In genomic region chr3:29694783-29695182, GRCh38 we compare ENCODE assay signal across 11 cellular contexts.
DNase-seq lines count a peak whose midpoint lies in the region; ATAC-seq and TF ChIP-seq lines count a peak whose summit lies in the region.
"Had no signal": no experiment of that assay in that cellular context is flagged by ENCODE, and none has a peak within 500 bp of the region (broad histone marks: within the 10 kb centered on the region; RNA-seq: fewer than 3 reads in every experiment).

No MANE protein-coding gene starts in this region.

- no peak for TF ChIP-seq CTCF in IMR-90 (conservative IDR thresholded peaks at IDR 0.05; ENCODE audit: low read depth, low read length)
- no peak for TF ChIP-seq CTCF in liver (IDR thresholded peaks at IDR 0.05; ENCODE audit: low read depth, low read length, missing input control)
- TF ChIP-seq CTCF in upper lobe of right lung (IDR thresholded peaks at IDR 0.05): no peak

- no peak overlapping the region for H3K14ac ChIP-seq in IMR-90 (replicated peaks; ENCODE audit: low read depth, low read length)

- H3K36me3 Mint-ChIP-seq in CD8-positive, alpha-beta memory T cell: no peaks in the 10 kb centered on the region
- no peaks in the 10 kb centered on the region for H3K36me3 Mint-ChIP-seq in immature natural killer cell
- H3K36me3 Mint-ChIP-seq: IgD-negative memory B cell had no signal

- H3K4me3 Mint-ChIP-seq in CD8-positive, alpha-beta memory T cell: no peak overlapping the region
- H3K4me3 Mint-ChIP-seq in immature natural killer cell: no peak overlapping the region
- H3K4me3 Mint-ChIP-seq: IgD-negative memory B cell, T-helper 17 cell had no signal

- H4K8ac ChIP-seq in IMR-90 (ENCODE audit: low read depth in 2 of 2, low read length in 2 of 2): no peak overlapping the region

- TF ChIP-seq RAD21 in IMR-90 (IDR thresholded peaks at IDR 0.05; ENCODE audit: low read length): no peak
- TF ChIP-seq RAD21 in liver (IDR thresholded peaks at IDR 0.05): no peak

- peak; percentile 82 for ATAC-seq in IMR-90 (ENCODE audit: low read depth)
- ATAC-seq in upper lobe of right lung: peak; percentile 91
- ATAC-seq: T-helper 17 cell had no signal

- H3K4me2 ChIP-seq in IMR-90 (ENCODE audit: low read depth, low read length): no peak overlapping the region

- no peak overlapping the region for H4K5ac ChIP-seq in IMR-90 (ENCODE audit: low read depth, low read length)

- H3K27me3 ChIP-seq in IMR-90 (ENCODE audit: control insufficient read depth, insufficient read depth, low read length): no peaks in the 10 kb centered on the region
- no peaks in the 10 kb centered on the region for H3K27me3 ChIP-seq in liver (ENCODE audit: control insufficient read depth in 4 of 4, insufficient read depth in 4 of 4, low read length in 3 of 4)
- no peaks in the 10 kb centered on the region for H3K27me3 ChIP-seq in upper lobe of right lung
- no peaks in the 10 kb centered on the region for H3K27me3 ChIP-seq in CD8-positive, alpha-beta memory T cell (ENCODE audit: insufficient read depth, low read length, poor library complexity, severe bottlenecking)

- POLR2A ChIA-PET in IMR-90 (lab: Charles Lee; ENCODE audit: unreplicated experiment): no interaction called here
- POLR2A ChIA-PET in CD8-positive, alpha-beta memory T cell (lab: Charles Lee): no interaction called here

- in situ Hi-C loops in IMR-90 (cut with MboI; ENCODE audit: low sequenced_read_pairs): no loop called here

- no peak overlapping the region for H2AFZ ChIP-seq in IMR-90 (replicated peaks; ENCODE audit: low read length, poor library complexity)

- peak overlapping the region; percentile 97 for H2BK5ac ChIP-seq in IMR-90 (ENCODE audit: low read depth, low read length, poor library complexity, severe bottlenecking)

- no peaks in the 10 kb centered on the region for H4K20me1 ChIP-seq in IMR-90 (ENCODE audit: insufficient read depth, low read length)

- no peak overlapping the region for H4K91ac ChIP-seq in IMR-90 (ENCODE audit: insufficient read depth, low read depth, low read length)

- DNase-seq in IMR-90 (peak; percentile 92), dedifferentiated amniotic fluid mesenchymal stem cell (ENCODE audit: extremely low spot score) (peak; percentile 93), upper lobe of right lung (no peak), germinal center (ENCODE audit: low spot score) (no peak), immature natural killer cell (no peak)
- DNase-seq in CD8-positive, alpha-beta memory T cell: no peak
- DNase-seq: amygdala, posterior cingulate gyrus, T-helper 17 cell had no signal

- intact Hi-C loops in IMR-90 (cut with micrococcal nuclease) (loop anchor here (1.0 to 10.0 kb wide), 4 partner anchors 64 to 780 kb away; partner anchors contain the start of gene RBMS3), upper lobe of right lung (cut with DNase I) (no loop called here)

- peaks cover 0 to 2% of the 10 kb centered on the region in 2 donors for H3K27me3 Mint-ChIP-seq in CD8-positive, alpha-beta memory T cell
- H3K27me3 Mint-ChIP-seq in immature natural killer cell (ENCODE audit: low read depth in 3 of 3): peaks cover 0 to 7% (median 2%) of the 10 kb centered on the region in 3 donors
- H3K27me3 Mint-ChIP-seq: IgD-negative memory B cell, T-helper 17 cell had no signal

- no CpG with 5 or more reads among the region's 1 CpG for WGBS in IMR-90 (ENCODE audit: extremely low coverage in 2 of 2, insufficient read length in 1 of 2), 2 experiments
- 91% methylated on average over 1 of the region's 1 CpG for WGBS in liver

- peaks cover 9 to 26% of the 10 kb centered on the region in 2 experiments for H3K79me1 ChIP-seq in IMR-90 (ENCODE audit: low read depth in 1 of 2, low read length in 2 of 2)

- peaks cover 12% of the 10 kb centered on the region for H3K4me1 ChIP-seq in IMR-90 (ENCODE audit: control insufficient read depth, insufficient read depth, low read length)
- H3K4me1 ChIP-seq in liver (ENCODE audit: control insufficient read depth in 4 of 4, insufficient read depth in 4 of 4, low read length in 3 of 4): peaks cover 1 to 30% (median 15%) of the 10 kb centered on the region in 4 donors
- H3K4me1 ChIP-seq in upper lobe of right lung: peaks cover 25% of the 10 kb centered on the region
- H3K4me1 ChIP-seq in CD8-positive, alpha-beta memory T cell (ENCODE audit: insufficient read depth, low read length): no peaks in the 10 kb centered on the region

- H3K36me3 ChIP-seq in IMR-90 (ENCODE audit: control insufficient read depth, insufficient read depth, low read length) (no peaks in the 10 kb centered on the region), liver (ENCODE audit: control insufficient read depth in 4 of 4, insufficient read depth in 3 of 4, low read depth in 1 of 4, low read length in 3 of 4) (no peaks in the 10 kb centered on the region), upper lobe of right lung (no peaks in the 10 kb centered on the region)
- H3K36me3 ChIP-seq in CD8-positive, alpha-beta memory T cell (ENCODE audit: insufficient read depth, low read length): no peaks in the 10 kb centered on the region

- no peaks in the 10 kb centered on the region for H3K4me1 Mint-ChIP-seq in CD8-positive, alpha-beta memory T cell
- no peaks in the 10 kb centered on the region for H3K4me1 Mint-ChIP-seq in immature natural killer cell
- H3K4me1 Mint-ChIP-seq: IgD-negative memory B cell, T-helper 17 cell had no signal

- H3K4me3 ChIP-seq in IMR-90 (ENCODE audit: insufficient read depth, low read depth, low read length): no peak overlapping the region
- H3K4me3 ChIP-seq in liver (ENCODE audit: low read depth in 1 of 3, low read length in 3 of 3): peak overlapping the region in 1 of 3 donors; percentile 35
- no peak overlapping the region for H3K4me3 ChIP-seq in upper lobe of right lung
- no peak overlapping the region for H3K4me3 ChIP-seq in CD8-positive, alpha-beta memory T cell (ENCODE audit: low read length)

- no peak overlapping the region; the same call in 1 of the 2 replicates for H3K9ac ChIP-seq in IMR-90 (ENCODE audit: low read depth, low read length)
- H3K9ac ChIP-seq in liver (ENCODE audit: low read depth in 1 of 2, low read length in 2 of 2): peak overlapping the region in 1 of 2 donors; percentile 7

- H3K27ac Mint-ChIP-seq in CD8-positive, alpha-beta memory T cell: no peak overlapping the region
- no peak overlapping the region for H3K27ac Mint-ChIP-seq in immature natural killer cell
- H3K27ac Mint-ChIP-seq: IgD-negative memory B cell, T-helper 17 cell had no signal

- CTCF ChIA-PET in IMR-90 (lab: Yijun Ruan, JAX): interaction anchor here (1.0 kb wide), 1 partner anchor 109 kb away, joined by 3 read pairs; no protein-coding TSS in a partner anchor
- CTCF ChIA-PET in CD8-positive, alpha-beta memory T cell (lab: Charles Lee): no interaction called here

- dilution Hi-C loops in IMR-90 (cut with HindIII; ENCODE audit: low sequenced_read_pairs, unreplicated experiment): no loop called here

- 0 out of 2 replicates have a peak overlapping the region, but pooled peaks have one; percentile 13 for H3K56ac ChIP-seq in IMR-90 (ENCODE audit: extremely low read depth, insufficient read depth, low read length)

- TF ChIP-seq POLR2A in IMR-90 (IDR thresholded peaks at IDR 0.05; ENCODE audit: low read depth, low read length): no peak

- H2BK20ac ChIP-seq in IMR-90 (ENCODE audit: low read depth, low read length): no peak overlapping the region

- H2AK9ac ChIP-seq in IMR-90 (replicated peaks; ENCODE audit: low read depth, low read length, poor library complexity): no peak overlapping the region

- H3K9me3 ChIP-seq in IMR-90 (ENCODE audit: control insufficient read depth, insufficient read depth, low read length) (no peaks in the 10 kb centered on the region), liver (ENCODE audit: control insufficient read depth in 4 of 4, low read length in 3 of 4) (no peaks in the 10 kb centered on the region), upper lobe of right lung (no peaks in the 10 kb centered on the region)
- H3K9me3 ChIP-seq in CD8-positive, alpha-beta memory T cell (ENCODE audit: low read length): no peaks in the 10 kb centered on the region

- H3K27ac ChIP-seq in IMR-90 (ENCODE audit: insufficient read depth, low read length) (peak overlapping the region; percentile 100; the same call in 1 of the 2 replicates), liver (ENCODE audit: low read depth in 1 of 2, low read length in 2 of 2) (peak overlapping the region in 1 of 2 donors; percentile 83), upper lobe of right lung (peak overlapping the region; percentile 73)
- no peak overlapping the region for H3K27ac ChIP-seq in CD8-positive, alpha-beta memory T cell (ENCODE audit: low read depth, low read length)

- no peak overlapping the region for H3K18ac ChIP-seq in IMR-90 (ENCODE audit: low read depth, low read length)

- H2BK15ac ChIP-seq in IMR-90 (ENCODE audit: low read depth, low read length): no peak overlapping the region

- peaks cover 0 to 3% (median under 1%) of the 10 kb centered on the region in 5 donors for H3K9me3 Mint-ChIP-seq in CD8-positive, alpha-beta memory T cell
- peaks cover 0 to 24% (median 3%) of the 10 kb centered on the region in 6 donors for H3K9me3 Mint-ChIP-seq in immature natural killer cell

- H3K23ac ChIP-seq in IMR-90 (ENCODE audit: low read depth, low read length): no peak overlapping the region

- no peak overlapping the region for H2BK120ac ChIP-seq in IMR-90 (ENCODE audit: low read depth, low read length)

- H3K9me1 ChIP-seq in IMR-90 (ENCODE audit: insufficient read depth, low read length): peaks cover 4% of the 10 kb centered on the region; the same call in 1 of the 2 replicates

- no TSS peak for BruUV-seq in IMR-90 (replicated peaks; lab: Mats Ljungman, UMichigan)

- no peak overlapping the region for H3K4ac ChIP-seq in IMR-90 (ENCODE audit: low read depth, low read length)

- H2AK5ac ChIP-seq in IMR-90 (ENCODE audit: low read depth, low read length): no peak overlapping the region

TF ChIP-seq in IMR-90, 13 proteins besides CTCF, POLR2A, EP300 and RAD21 (continues in another document):
- TF ChIP-seq NFE2L2 (IDR thresholded peaks at IDR 0.05; ENCODE audit: low read depth, low read length) (peak; percentile 69), MAFK (IDR thresholded peaks at IDR 0.05; ENCODE audit: low read depth, low read length) (peak; percentile 69), RCOR1 (IDR thresholded peaks at IDR 0.05; ENCODE audit: insufficient replicate concordance, low read length) (no peak), RFX5 (IDR thresholded peaks at IDR 0.05; ENCODE audit: low read depth, low read length) (no peak), FOS (IDR thresholded peaks at IDR 0.05; ENCODE audit: low read depth, low read length) (peak; percentile 87), MAZ (IDR thresholded peaks at IDR 0.05; ENCODE audit: borderline replicate concordance, low read depth, low read length) (no peak)

TF ChIP-seq in liver, 16 proteins besides CTCF, POLR2A, EP300 and RAD21:
- no peak for TF ChIP-seq EGR1 (IDR thresholded peaks at IDR 0.05; ENCODE audit: low read depth in 2 of 2)
- TF ChIP-seq YY1 (IDR thresholded peaks at IDR 0.05): peak; percentile 30

Comparison
In these comparisons a context has a peak if more than half of its experiments do, and no peak if none do; other contexts are left out.
1. DNase-seq: peak in IMR-90 (single experiment) and dedifferentiated amniotic fluid mesenchymal stem cell (single experiment); none in upper lobe of right lung (single experiment), CD8-positive, alpha-beta memory T cell (0 of 5), germinal center (single experiment) and immature natural killer cell (0 of 3).